ENCODE assay signal across 1 cellular context in the genomic region with DNA sequence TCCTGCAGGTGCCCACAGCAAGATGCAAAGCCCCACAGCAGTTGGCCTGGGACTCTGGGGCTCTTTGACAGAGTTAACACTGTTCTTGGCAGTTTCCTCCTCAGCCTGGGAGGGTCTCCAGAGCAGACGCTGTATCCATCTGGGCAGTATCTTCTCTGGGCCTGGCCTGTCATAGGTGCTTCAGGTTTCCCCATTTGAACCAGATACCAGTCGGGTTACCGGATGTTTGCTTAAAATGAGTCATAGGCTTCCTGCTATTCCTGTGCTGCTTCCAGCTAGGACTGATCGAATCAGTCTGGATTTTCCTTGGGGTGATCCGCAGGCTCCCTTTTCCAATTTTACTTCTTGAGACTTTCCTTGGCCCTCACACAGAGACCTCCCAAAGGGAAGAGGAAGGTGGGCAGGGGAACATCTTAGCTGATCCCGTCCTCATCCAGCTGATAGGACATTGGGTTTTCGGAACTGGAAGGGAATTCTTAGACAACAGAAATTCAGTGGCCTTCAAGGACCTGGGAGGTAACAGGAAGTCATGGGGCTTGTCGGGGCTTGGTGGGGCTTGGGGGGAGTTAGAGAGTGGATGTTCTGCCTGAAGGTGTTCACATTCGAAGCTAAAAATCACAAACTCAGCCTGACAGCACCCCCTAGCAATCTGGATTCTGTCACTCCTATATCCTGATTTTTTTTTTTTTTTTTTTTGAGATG.
A peak's percentile ranks its signal among the peaks of the same experiment; 100 is the strongest.
TF ChIP-seq lines count a peak whose summit lies in the region.

No MANE protein-coding gene starts in this region.

TF ChIP-seq in HepG2, 621 proteins besides CTCF, POLR2A, EP300 and RAD21 (continued from another document and continues in another):
- TF ChIP-seq, protein P1, sequence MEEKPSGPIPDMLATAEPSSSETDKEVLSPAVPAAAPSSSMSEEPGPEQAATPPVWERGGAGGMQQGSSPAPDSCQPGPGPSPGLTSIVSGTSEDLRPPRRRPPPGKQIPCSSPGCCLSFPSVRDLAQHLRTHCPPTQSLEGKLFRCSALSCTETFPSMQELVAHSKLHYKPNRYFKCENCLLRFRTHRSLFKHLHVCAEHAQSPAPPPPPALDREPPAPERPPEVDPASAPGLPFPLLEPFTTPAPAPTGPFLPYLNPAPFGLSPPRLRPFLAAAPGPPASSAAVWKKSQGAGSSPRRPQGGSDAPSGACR (CRISPR knock-in tag; IDR thresholded peaks at IDR 0.05) = 0 out of 2 replicates have a peak, but pooled peaks have one; percentile 6
- 0 out of 2 replicates have a peak, but pooled peaks have one; percentile 23 for TF ChIP-seq ZBTB7B (CRISPR knock-in tag; IDR thresholded peaks at IDR 0.05)
- TF ChIP-seq, protein P2, sequence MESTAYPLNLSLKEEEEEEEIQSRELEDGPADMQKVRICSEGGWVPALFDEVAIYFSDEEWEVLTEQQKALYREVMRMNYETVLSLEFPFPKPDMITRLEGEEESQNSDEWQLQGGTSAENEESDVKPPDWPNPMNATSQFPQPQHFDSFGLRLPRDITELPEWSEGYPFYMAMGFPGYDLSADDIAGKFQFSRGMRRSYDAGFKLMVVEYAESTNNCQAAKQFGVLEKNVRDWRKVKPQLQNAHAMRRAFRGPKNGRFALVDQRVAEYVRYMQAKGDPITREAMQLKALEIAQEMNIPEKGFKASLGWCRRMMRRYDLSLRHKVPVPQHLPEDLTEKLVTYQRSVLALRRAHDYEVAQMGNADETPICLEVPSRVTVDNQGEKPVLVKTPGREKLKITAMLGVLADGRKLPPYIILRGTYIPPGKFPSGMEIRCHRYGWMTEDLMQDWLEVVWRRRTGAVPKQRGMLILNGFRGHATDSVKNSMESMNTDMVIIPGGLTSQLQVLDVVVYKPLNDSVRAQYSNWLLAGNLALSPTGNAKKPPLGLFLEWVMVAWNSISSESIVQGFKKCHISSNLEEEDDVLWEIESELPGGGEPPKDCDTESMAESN (CRISPR knock-in tag; conservative IDR thresholded peaks at IDR 0.05) = no peak
- no peak for TF ChIP-seq ZNF232 (CRISPR knock-in tag; IDR thresholded peaks at IDR 0.05; ENCODE audit: borderline replicate concordance)
- TF ChIP-seq ATM (IDR thresholded peaks at IDR 0.05; ENCODE audit: borderline replicate concordance) = no peak
- TF ChIP-seq ATF1 (CRISPR knock-in tag; IDR thresholded peaks at IDR 0.05) = no peak
- no peak for TF ChIP-seq ATAD3A (CRISPR knock-in tag; IDR thresholded peaks at IDR 0.05)
- peak; percentile 55; the same call in 1 of the 2 replicates for TF ChIP-seq YEATS4 (CRISPR knock-in tag; IDR thresholded peaks at IDR 0.05; ENCODE audit: borderline replicate concordance)
- no peak for TF ChIP-seq ZNF207 (IDR thresholded peaks at IDR 0.05; ENCODE audit: borderline replicate concordance)
- TF ChIP-seq, protein P3, sequence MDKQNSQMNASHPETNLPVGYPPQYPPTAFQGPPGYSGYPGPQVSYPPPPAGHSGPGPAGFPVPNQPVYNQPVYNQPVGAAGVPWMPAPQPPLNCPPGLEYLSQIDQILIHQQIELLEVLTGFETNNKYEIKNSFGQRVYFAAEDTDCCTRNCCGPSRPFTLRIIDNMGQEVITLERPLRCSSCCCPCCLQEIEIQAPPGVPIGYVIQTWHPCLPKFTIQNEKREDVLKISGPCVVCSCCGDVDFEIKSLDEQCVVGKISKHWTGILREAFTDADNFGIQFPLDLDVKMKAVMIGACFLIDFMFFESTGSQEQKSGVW (CRISPR knock-in tag; IDR thresholded peaks at IDR 0.05; ENCODE audit: borderline replicate concordance) = no peak
- no peak for TF ChIP-seq SOX13 (IDR thresholded peaks at IDR 0.05)
- TF ChIP-seq SOX13 (CRISPR knock-in tag; conservative IDR thresholded peaks at IDR 0.05 in 1 of 2, IDR thresholded peaks at IDR 0.05 in 1 of 2) = peak in 1 of 2 experiments; percentile 48; a peak in 1 of 4 replicates
- TF ChIP-seq ATF7-NPFF (CRISPR knock-in tag; IDR thresholded peaks at IDR 0.05; ENCODE audit: low read depth) = no peak
- TF ChIP-seq ZNF75D (CRISPR knock-in tag; IDR thresholded peaks at IDR 0.05; ENCODE audit: borderline replicate concordance) = no peak
- no peak for TF ChIP-seq KLF15 (CRISPR knock-in tag; IDR thresholded peaks at IDR 0.05; ENCODE audit: borderline replicate concordance)
- no peak for TF ChIP-seq CBX1 (IDR thresholded peaks at IDR 0.05; ENCODE audit: low read depth)
- TF ChIP-seq, protein P4, sequence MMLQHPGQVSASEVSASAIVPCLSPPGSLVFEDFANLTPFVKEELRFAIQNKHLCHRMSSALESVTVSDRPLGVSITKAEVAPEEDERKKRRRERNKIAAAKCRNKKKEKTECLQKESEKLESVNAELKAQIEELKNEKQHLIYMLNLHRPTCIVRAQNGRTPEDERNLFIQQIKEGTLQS (CRISPR knock-in tag; IDR thresholded peaks at IDR 0.05) = peak; percentile 96
- TF ChIP-seq ZNF24 (IDR thresholded peaks at IDR 0.05) = no peak
- TF ChIP-seq, protein P5, sequence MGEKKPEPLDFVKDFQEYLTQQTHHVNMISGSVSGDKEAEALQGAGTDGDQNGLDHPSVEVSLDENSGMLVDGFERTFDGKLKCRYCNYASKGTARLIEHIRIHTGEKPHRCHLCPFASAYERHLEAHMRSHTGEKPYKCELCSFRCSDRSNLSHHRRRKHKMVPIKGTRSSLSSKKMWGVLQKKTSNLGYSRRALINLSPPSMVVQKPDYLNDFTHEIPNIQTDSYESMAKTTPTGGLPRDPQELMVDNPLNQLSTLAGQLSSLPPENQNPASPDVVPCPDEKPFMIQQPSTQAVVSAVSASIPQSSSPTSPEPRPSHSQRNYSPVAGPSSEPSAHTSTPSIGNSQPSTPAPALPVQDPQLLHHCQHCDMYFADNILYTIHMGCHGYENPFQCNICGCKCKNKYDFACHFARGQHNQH (CRISPR knock-in tag; IDR thresholded peaks at IDR 0.05) = peak; percentile 55; the same call in 1 of the 2 replicates
- TF ChIP-seq ZNF44 (CRISPR knock-in tag; IDR thresholded peaks at IDR 0.05) = no peak
- TF ChIP-seq ARID2 (CRISPR knock-in tag; IDR thresholded peaks at IDR 0.05; ENCODE audit: borderline replicate concordance) = 0 out of 2 replicates have a peak, but pooled peaks have one; percentile 66
- TF ChIP-seq FOSL2 (CRISPR knock-in tag; IDR thresholded peaks at IDR 0.05) = peak; percentile 99
- no peak for TF ChIP-seq EZH2 (conservative IDR thresholded peaks at IDR 0.05; ENCODE audit: low read depth, low read length)
- no peak for TF ChIP-seq BRCA1 (CRISPR knock-in tag; IDR thresholded peaks at IDR 0.05)
- no peak for TF ChIP-seq KAT7 (CRISPR knock-in tag; IDR thresholded peaks at IDR 0.05; ENCODE audit: borderline replicate concordance)
- TF ChIP-seq, protein P6, sequence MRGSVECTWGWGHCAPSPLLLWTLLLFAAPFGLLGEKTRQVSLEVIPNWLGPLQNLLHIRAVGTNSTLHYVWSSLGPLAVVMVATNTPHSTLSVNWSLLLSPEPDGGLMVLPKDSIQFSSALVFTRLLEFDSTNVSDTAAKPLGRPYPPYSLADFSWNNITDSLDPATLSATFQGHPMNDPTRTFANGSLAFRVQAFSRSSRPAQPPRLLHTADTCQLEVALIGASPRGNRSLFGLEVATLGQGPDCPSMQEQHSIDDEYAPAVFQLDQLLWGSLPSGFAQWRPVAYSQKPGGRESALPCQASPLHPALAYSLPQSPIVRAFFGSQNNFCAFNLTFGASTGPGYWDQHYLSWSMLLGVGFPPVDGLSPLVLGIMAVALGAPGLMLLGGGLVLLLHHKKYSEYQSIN (CRISPR knock-in tag; IDR thresholded peaks at IDR 0.05; ENCODE audit: borderline replicate concordance) = no peak
- no peak for TF ChIP-seq REPIN1 (CRISPR knock-in tag; IDR thresholded peaks at IDR 0.05; ENCODE audit: borderline replicate concordance, low read depth)
- TF ChIP-seq PAX8 (CRISPR knock-in tag; IDR thresholded peaks at IDR 0.05; ENCODE audit: borderline replicate concordance) = no peak
- TF ChIP-seq, protein P7, sequence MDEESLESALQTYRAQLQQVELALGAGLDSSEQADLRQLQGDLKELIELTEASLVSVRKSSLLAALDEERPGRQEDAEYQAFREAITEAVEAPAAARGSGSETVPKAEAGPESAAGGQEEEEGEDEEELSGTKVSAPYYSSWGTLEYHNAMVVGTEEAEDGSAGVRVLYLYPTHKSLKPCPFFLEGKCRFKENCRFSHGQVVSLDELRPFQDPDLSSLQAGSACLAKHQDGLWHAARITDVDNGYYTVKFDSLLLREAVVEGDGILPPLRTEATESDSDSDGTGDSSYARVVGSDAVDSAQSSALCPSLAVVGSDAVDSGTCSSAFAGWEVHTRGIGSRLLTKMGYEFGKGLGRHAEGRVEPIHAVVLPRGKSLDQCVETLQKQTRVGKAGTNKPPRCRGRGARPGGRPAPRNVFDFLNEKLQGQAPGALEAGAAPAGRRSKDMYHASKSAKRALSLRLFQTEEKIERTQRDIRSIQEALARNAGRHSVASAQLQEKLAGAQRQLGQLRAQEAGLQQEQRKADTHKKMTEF (CRISPR knock-in tag; IDR thresholded peaks at IDR 0.05) = no peak
- TF ChIP-seq AKAP8 (CRISPR knock-in tag; IDR thresholded peaks at IDR 0.05) = no peak
- TF ChIP-seq, protein P8, sequence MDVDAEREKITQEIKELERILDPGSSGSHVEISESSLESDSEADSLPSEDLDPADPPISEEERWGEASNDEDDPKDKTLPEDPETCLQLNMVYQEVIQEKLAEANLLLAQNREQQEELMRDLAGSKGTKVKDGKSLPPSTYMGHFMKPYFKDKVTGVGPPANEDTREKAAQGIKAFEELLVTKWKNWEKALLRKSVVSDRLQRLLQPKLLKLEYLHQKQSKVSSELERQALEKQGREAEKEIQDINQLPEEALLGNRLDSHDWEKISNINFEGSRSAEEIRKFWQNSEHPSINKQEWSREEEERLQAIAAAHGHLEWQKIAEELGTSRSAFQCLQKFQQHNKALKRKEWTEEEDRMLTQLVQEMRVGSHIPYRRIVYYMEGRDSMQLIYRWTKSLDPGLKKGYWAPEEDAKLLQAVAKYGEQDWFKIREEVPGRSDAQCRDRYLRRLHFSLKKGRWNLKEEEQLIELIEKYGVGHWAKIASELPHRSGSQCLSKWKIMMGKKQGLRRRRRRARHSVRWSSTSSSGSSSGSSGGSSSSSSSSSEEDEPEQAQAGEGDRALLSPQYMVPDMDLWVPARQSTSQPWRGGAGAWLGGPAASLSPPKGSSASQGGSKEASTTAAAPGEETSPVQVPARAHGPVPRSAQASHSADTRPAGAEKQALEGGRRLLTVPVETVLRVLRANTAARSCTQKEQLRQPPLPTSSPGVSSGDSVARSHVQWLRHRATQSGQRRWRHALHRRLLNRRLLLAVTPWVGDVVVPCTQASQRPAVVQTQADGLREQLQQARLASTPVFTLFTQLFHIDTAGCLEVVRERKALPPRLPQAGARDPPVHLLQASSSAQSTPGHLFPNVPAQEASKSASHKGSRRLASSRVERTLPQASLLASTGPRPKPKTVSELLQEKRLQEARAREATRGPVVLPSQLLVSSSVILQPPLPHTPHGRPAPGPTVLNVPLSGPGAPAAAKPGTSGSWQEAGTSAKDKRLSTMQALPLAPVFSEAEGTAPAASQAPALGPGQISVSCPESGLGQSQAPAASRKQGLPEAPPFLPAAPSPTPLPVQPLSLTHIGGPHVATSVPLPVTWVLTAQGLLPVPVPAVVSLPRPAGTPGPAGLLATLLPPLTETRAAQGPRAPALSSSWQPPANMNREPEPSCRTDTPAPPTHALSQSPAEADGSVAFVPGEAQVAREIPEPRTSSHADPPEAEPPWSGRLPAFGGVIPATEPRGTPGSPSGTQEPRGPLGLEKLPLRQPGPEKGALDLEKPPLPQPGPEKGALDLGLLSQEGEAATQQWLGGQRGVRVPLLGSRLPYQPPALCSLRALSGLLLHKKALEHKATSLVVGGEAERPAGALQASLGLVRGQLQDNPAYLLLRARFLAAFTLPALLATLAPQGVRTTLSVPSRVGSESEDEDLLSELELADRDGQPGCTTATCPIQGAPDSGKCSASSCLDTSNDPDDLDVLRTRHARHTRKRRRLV (CRISPR knock-in tag; IDR thresholded peaks at IDR 0.05) = no peak
- TF ChIP-seq MXD4 (CRISPR knock-in tag; IDR thresholded peaks at IDR 0.05) = 0 out of 2 replicates have a peak, but pooled peaks have one; percentile 9
- TF ChIP-seq, protein P9, sequence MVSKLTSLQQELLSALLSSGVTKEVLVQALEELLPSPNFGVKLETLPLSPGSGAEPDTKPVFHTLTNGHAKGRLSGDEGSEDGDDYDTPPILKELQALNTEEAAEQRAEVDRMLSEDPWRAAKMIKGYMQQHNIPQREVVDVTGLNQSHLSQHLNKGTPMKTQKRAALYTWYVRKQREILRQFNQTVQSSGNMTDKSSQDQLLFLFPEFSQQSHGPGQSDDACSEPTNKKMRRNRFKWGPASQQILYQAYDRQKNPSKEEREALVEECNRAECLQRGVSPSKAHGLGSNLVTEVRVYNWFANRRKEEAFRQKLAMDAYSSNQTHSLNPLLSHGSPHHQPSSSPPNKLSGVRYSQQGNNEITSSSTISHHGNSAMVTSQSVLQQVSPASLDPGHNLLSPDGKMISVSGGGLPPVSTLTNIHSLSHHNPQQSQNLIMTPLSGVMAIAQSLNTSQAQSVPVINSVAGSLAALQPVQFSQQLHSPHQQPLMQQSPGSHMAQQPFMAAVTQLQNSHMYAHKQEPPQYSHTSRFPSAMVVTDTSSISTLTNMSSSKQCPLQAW (CRISPR knock-in tag; IDR thresholded peaks at IDR 0.05) = no peak
- TF ChIP-seq ZFP1 (CRISPR knock-in tag; IDR thresholded peaks at IDR 0.05) = no peak
- TF ChIP-seq EEA1 (CRISPR knock-in tag; IDR thresholded peaks at IDR 0.05; ENCODE audit: borderline replicate concordance) = no peak
- TF ChIP-seq, protein P10, sequence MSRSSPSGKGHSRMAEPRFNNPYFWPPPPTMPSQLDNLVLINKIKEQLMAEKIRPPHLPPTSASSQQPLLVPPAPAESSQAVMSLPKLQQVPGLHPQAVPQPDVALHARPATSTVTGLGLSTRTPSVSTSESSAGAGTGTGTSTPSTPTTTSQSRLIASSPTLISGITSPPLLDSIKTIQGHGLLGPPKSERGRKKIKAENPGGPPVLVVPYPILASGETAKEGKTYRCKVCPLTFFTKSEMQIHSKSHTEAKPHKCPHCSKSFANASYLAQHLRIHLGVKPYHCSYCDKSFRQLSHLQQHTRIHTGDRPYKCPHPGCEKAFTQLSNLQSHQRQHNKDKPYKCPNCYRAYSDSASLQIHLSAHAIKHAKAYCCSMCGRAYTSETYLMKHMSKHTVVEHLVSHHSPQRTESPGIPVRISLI (CRISPR knock-in tag; IDR thresholded peaks at IDR 0.05; ENCODE audit: borderline replicate concordance) = peak; percentile 68; the same call in 1 of the 2 replicates
- no peak for TF ChIP-seq ZNF773 (CRISPR knock-in tag; IDR thresholded peaks at IDR 0.05; ENCODE audit: borderline replicate concordance)
- no peak for TF ChIP-seq ZNF552 (CRISPR knock-in tag; IDR thresholded peaks at IDR 0.05; ENCODE audit: borderline replicate concordance)
- TF ChIP-seq, protein P11, sequence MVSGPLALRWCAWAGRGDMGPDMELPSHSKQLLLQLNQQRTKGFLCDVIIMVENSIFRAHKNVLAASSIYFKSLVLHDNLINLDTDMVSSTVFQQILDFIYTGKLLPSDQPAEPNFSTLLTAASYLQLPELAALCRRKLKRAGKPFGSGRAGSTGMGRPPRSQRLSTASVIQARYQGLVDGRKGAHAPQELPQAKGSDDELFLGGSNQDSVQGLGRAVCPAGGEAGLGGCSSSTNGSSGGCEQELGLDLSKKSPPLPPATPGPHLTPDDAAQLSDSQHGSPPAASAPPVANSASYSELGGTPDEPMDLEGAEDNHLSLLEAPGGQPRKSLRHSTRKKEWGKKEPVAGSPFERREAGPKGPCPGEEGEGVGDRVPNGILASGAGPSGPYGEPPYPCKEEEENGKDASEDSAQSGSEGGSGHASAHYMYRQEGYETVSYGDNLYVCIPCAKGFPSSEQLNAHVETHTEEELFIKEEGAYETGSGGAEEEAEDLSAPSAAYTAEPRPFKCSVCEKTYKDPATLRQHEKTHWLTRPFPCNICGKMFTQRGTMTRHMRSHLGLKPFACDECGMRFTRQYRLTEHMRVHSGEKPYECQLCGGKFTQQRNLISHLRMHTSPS (CRISPR knock-in tag; IDR thresholded peaks at IDR 0.05; ENCODE audit: low read depth) = no peak
- TF ChIP-seq ZNF790 (CRISPR knock-in tag; IDR thresholded peaks at IDR 0.05; ENCODE audit: borderline replicate concordance) = no peak
- TF ChIP-seq BRD4 (CRISPR knock-in tag; IDR thresholded peaks at IDR 0.05) = no peak; the same call in 1 of the 2 replicates
- TF ChIP-seq ZNF749 (CRISPR knock-in tag; IDR thresholded peaks at IDR 0.05; ENCODE audit: borderline replicate concordance) = no peak
- no peak for TF ChIP-seq ZNF891 (CRISPR knock-in tag; IDR thresholded peaks at IDR 0.05)
- no peak for TF ChIP-seq TSC22D2 (CRISPR knock-in tag; IDR thresholded peaks at IDR 0.05; ENCODE audit: borderline replicate concordance)
